ENCODE assay signal across 22 cellular contexts in genomic region chr7:156975620-156976019, GRCh38. TPM values are rescaled to one million over a fixed set of nuclear protein-coding genes. Genes with fewer than 3 reads are reported as not detected.
"Had no signal": no experiment of that assay in that cellular context is flagged by ENCODE, and none has a peak within 500 bp of the region (broad histone marks: within the 10 kb centered on the region; RNA-seq: fewer than 3 reads in every experiment).

No MANE protein-coding gene starts in this region.

- H3K27ac Mint-ChIP-seq: natural killer cell; stimulated activated naive B cell treated with anti-CD40 and anti-IgM and Interleukin-4, amounts not matched to agents 10 μg/mL and 1 μg/mL and 100 μg/mL, for 72 hours; stimulated activated naive CD8-positive, alpha-beta T cell treated with anti-CD3 and anti-CD28 coated beads, Interleukin-15, amount 100 ng/mL, for 72 hours had no signal

- H3K4me3 Mint-ChIP-seq: natural killer cell; neural crest cell; stimulated activated naive B cell treated with anti-CD40 and anti-IgM and Interleukin-4, amounts not matched to agents 10 μg/mL and 1 μg/mL and 100 μg/mL, for 72 hours; stimulated activated naive CD8-positive, alpha-beta T cell treated with anti-CD3 and anti-CD28 coated beads, Interleukin-15, amount 100 ng/mL, for 72 hours had no signal

- H3K4me1 ChIP-seq: sigmoid colon, testis, tibial nerve, upper lobe of right lung, vagina had no signal

- H3K4me1 Mint-ChIP-seq: natural killer cell; neural crest cell; stimulated activated naive CD8-positive, alpha-beta T cell treated with anti-CD3 and anti-CD28 coated beads, Interleukin-15, amount 100 ng/mL, for 72 hours had no signal

- H3K4me3 ChIP-seq: hepatocyte, sigmoid colon, skin epidermis, testis, tibial nerve, upper lobe of right lung, vagina had no signal

- DNase-seq: dermis blood vessel endothelial cell; foreskin melanocyte; natural killer cell; posterior cingulate gyrus; sigmoid colon; stimulated activated CD4-positive, alpha-beta T cell treated with anti-CD3 and anti-CD28 coated beads, Interleukin-2, amount 100 ng/mL, for 24 hours; stimulated activated CD4-positive, alpha-beta T cell treated with anti-CD3 and anti-CD28 coated beads, Interleukin-4, amount 100 ng/mL, for 4 hours; stimulated activated naive B cell treated with anti-CD40 and anti-IgM and Interleukin-4, amounts not matched to agents 10 μg/mL and 1 μg/mL and 100 μg/mL, for 72 hours; stimulated activated naive CD8-positive, alpha-beta T cell treated with anti-CD3 and anti-CD28 coated beads, Interleukin-15, amount 100 ng/mL, for 72 hours; testis; upper lobe of right lung had no signal

- H3K27me3 ChIP-seq: hepatocyte, sigmoid colon, testis, tibial nerve, upper lobe of right lung, vagina had no signal

- H3K9me3 ChIP-seq: testis, upper lobe of right lung had no signal

- H3K27me3 Mint-ChIP-seq: stimulated activated naive B cell treated with anti-CD40 and anti-IgM and Interleukin-4, amounts not matched to agents 10 μg/mL and 1 μg/mL and 100 μg/mL, for 72 hours; stimulated activated naive CD8-positive, alpha-beta T cell treated with anti-CD3 and anti-CD28 coated beads, Interleukin-15, amount 100 ng/mL, for 72 hours had no signal

- H3K27ac ChIP-seq: hepatocyte, sigmoid colon, skin epidermis, testis, tibial nerve, upper lobe of right lung, vagina had no signal

RNA-seq across cellular contexts. Expression of gene MNX1, which starts 34.8 kb away (rescaled TPM):
- total RNA-seq: dermis blood vessel endothelial cell, liver, lung microvascular endothelial cell, mesenteric fat pad, mononuclear cell, natural killer cell, osteocyte, pulmonary artery endothelial cell, sigmoid colon, tibial nerve, vagina had no signal
